In genomic region chr19:43435775-43436174, GRCh38 we compare ENCODE assay signal across 1 cellular context.
TF ChIP-seq lines count a peak whose summit lies in the region.

No MANE protein-coding gene starts in this region.

TF ChIP-seq in K562, 482 proteins besides CTCF, POLR2A, EP300 and RAD21:
- no peak for TF ChIP-seq NBN (IDR thresholded peaks at IDR 0.05; ENCODE audit: low read depth)
- TF ChIP-seq ZNF512 (tag; IDR thresholded peaks at IDR 0.05), result peak; percentile 63; the same call in 1 of the 2 replicates
- TF ChIP-seq KAT8 (IDR thresholded peaks at IDR 0.05; ENCODE audit: low read depth), result no peak
